ENCODE assay signal across 11 cellular contexts in the genomic region with DNA sequence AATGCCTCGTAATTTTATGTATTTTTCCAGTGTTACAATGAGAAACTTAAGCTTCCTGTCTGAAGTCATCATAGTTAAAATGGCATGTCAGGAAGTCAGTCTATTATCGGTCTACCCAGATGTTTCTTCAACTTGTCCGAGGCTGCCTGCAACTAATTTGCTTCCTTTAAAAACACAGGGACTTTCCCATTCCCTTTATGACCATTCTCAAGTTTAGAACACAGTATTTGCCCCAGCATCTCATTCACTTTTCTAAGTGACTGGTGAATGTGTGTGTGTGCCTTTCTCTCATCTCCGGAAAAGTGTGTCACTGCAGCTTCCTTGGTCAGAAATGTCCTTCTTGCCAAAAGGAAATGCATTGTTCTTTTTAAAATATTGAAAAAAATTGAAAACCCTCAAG.
DNase-seq lines count a peak whose midpoint lies in the region; ATAC-seq and TF ChIP-seq lines count a peak whose summit lies in the region.
"Had no signal": no experiment of that assay in that cellular context is flagged by ENCODE, and none has a peak within 500 bp of the region (broad histone marks: within the 10 kb centered on the region; RNA-seq: fewer than 3 reads in every experiment).

No MANE protein-coding gene starts in this region.

- peak overlapping the region; percentile 20 for H2AFZ ChIP-seq in smooth muscle cell (ENCODE audit: low read depth)

- no peaks in the 10 kb centered on the region for H3K27me3 Mint-ChIP-seq in activated CD4-positive, alpha-beta memory T cell treated with anti-CD3 and anti-CD28 coated beads for 36 hours

- no peaks in the 10 kb centered on the region for H3K36me3 ChIP-seq in left ventricle myocardium inferior
- H3K36me3 ChIP-seq in right atrium auricular region, result no peaks in the 10 kb centered on the region
- H3K36me3 ChIP-seq in smooth muscle cell (ENCODE audit: low read depth), result no peaks in the 10 kb centered on the region
- H3K36me3 ChIP-seq: lower lobe of right lung had no signal

- H3K79me2 ChIP-seq in smooth muscle cell (ENCODE audit: low read depth), result no peaks in the 10 kb centered on the region

- DNase-seq in left ventricle myocardium inferior (no peak), right atrium auricular region (ENCODE audit: low spot score) (no peak), smooth muscle cell (lab: John Stamatoyannopoulos, UW; ENCODE audit: unreplicated experiment) (no peak), NCI-H187 (lab: John Stamatoyannopoulos, UW) (no peak), medulla oblongata (ENCODE audit: extremely low spot score) (no peak)
- DNase-seq in activated CD4-positive, alpha-beta memory T cell treated with anti-CD3 and anti-CD28 coated beads for 36 hours, result peak; percentile 17
- no peak for DNase-seq in activated CD4-positive, CD25-positive, alpha-beta regulatory T cell (lab: John Stamatoyannopoulos, UW)
- DNase-seq: activated B cell treated with CpG ODN at 0.5 μM for 24 hours, lower lobe of right lung had no signal

- TF ChIP-seq CTCF in left ventricle myocardium inferior (IDR thresholded peaks at IDR 0.05; ENCODE audit: borderline replicate concordance) (no peak), right atrium auricular region (IDR thresholded peaks at IDR 0.05) (no peak), smooth muscle cell (IDR thresholded peaks at IDR 0.05; ENCODE audit: borderline replicate concordance, insufficient read depth, poor library complexity, severe bottlenecking) (no peak)

- H3K9ac ChIP-seq in smooth muscle cell (ENCODE audit: low read depth), result no peak overlapping the region

- H3K4me3 Mint-ChIP-seq in activated CD4-positive, alpha-beta memory T cell treated with anti-CD3 and anti-CD28 coated beads for 36 hours, result peak overlapping the region; percentile 42
- H3K4me3 Mint-ChIP-seq: activated B cell treated with CpG ODN at 0.5 μM for 24 hours had no signal

- peaks cover 82% of the 10 kb centered on the region for H3K4me1 Mint-ChIP-seq in activated CD4-positive, alpha-beta memory T cell treated with anti-CD3 and anti-CD28 coated beads for 36 hours (ENCODE audit: low read depth)
- H3K4me1 Mint-ChIP-seq: activated B cell treated with CpG ODN at 0.5 μM for 24 hours had no signal

- CTCF ChIA-PET in activated CD4-positive, alpha-beta memory T cell treated with anti-CD3 and anti-CD28 coated beads for 36 hours (lab: Charles Lee), result interaction anchor here (1.1 kb wide), 1 partner anchor 586 kb away, joined by 3 read pairs; no protein-coding TSS in a partner anchor

- intact Hi-C loops in left ventricle myocardium inferior (cut with micrococcal nuclease), result no loop called here
- intact Hi-C loops in activated CD4-positive, alpha-beta memory T cell treated with anti-CD3 and anti-CD28 coated beads for 36 hours (cut with micrococcal nuclease), result loop anchor here (10.0 kb wide), 1 partner anchor 136 kb away; no protein-coding TSS in a partner anchor

- WGBS in smooth muscle cell (ENCODE audit: low lambda C conversion rate), result 48% methylated on average over 4 of the region's 4 CpGs

- no peaks in the 10 kb centered on the region for H3K27me3 ChIP-seq in left ventricle myocardium inferior (ENCODE audit: low read depth)
- no peaks in the 10 kb centered on the region for H3K27me3 ChIP-seq in right atrium auricular region
- peaks cover 4% of the 10 kb centered on the region for H3K27me3 ChIP-seq in smooth muscle cell (ENCODE audit: low read depth)

- H3K27ac ChIP-seq in left ventricle myocardium inferior (replicated peaks), result peak overlapping the region; percentile 37
- H3K27ac ChIP-seq in right atrium auricular region, result peak overlapping the region in 1 of 2 donors; percentile 24
- H3K27ac ChIP-seq in smooth muscle cell (ENCODE audit: low read depth), result no peak overlapping the region
- H3K27ac ChIP-seq: lower lobe of right lung had no signal

- H3K9me3 ChIP-seq in left ventricle myocardium inferior (replicated peaks), result no peaks in the 10 kb centered on the region
- H3K9me3 ChIP-seq in right atrium auricular region, result no peaks in the 10 kb centered on the region
- no peaks in the 10 kb centered on the region for H3K9me3 ChIP-seq in smooth muscle cell (replicated peaks; ENCODE audit: low read depth)
- H3K9me3 ChIP-seq: lower lobe of right lung had no signal

- no peak overlapping the region for H3K27ac Mint-ChIP-seq in activated CD4-positive, alpha-beta memory T cell treated with anti-CD3 and anti-CD28 coated beads for 36 hours
- H3K27ac Mint-ChIP-seq: activated B cell treated with CpG ODN at 0.5 μM for 24 hours had no signal

- H3K9me3 Mint-ChIP-seq in activated CD4-positive, alpha-beta memory T cell treated with anti-CD3 and anti-CD28 coated beads for 36 hours, result no peaks in the 10 kb centered on the region
- H3K9me3 Mint-ChIP-seq: activated B cell treated with CpG ODN at 0.5 μM for 24 hours had no signal

- H3F3A ChIP-seq in smooth muscle cell (ENCODE audit: low read depth), result no peaks in the 10 kb centered on the region

- H3K4me3 ChIP-seq in left ventricle myocardium inferior, result no peak overlapping the region
- no peak overlapping the region for H3K4me3 ChIP-seq in right atrium auricular region
- no peak overlapping the region for H3K4me3 ChIP-seq in smooth muscle cell
- H3K4me3 ChIP-seq: lower lobe of right lung had no signal

- H3K4me1 ChIP-seq in left ventricle myocardium inferior (peaks cover 11% of the 10 kb centered on the region), right atrium auricular region (no peaks in the 10 kb centered on the region), smooth muscle cell (ENCODE audit: low read depth) (no peaks in the 10 kb centered on the region)
- H3K4me1 ChIP-seq: lower lobe of right lung had no signal

- H3K36me3 Mint-ChIP-seq in activated CD4-positive, alpha-beta memory T cell treated with anti-CD3 and anti-CD28 coated beads for 36 hours, result no peaks in the 10 kb centered on the region

- H3K4me2 ChIP-seq in smooth muscle cell, result no peak overlapping the region

- POLR2A ChIA-PET in activated CD4-positive, alpha-beta memory T cell treated with anti-CD3 and anti-CD28 coated beads for 36 hours (lab: Charles Lee), result no interaction called here

- peak; percentile 40 for ATAC-seq in HG02678 (IDR thresholded peaks at IDR 0.05; ENCODE audit: unreplicated experiment)
- ATAC-seq: lower lobe of right lung, sciatic nerve had no signal

- H4K20me1 ChIP-seq in smooth muscle cell (ENCODE audit: low read depth), result no peaks in the 10 kb centered on the region
